Comparison of ENCODE assay signal across 13 cellular contexts in genomic region chr17:39737331-39737760, GRCh38. TPM values are rescaled to one million over a fixed set of nuclear protein-coding genes. Genes with fewer than 3 reads are reported as not detected.
DNase-seq lines count a peak whose midpoint lies in the region; ATAC-seq, FAIRE-seq and TF ChIP-seq lines count a peak whose summit lies in the region.
"Had no signal": no experiment of that assay in that cellular context is flagged by ENCODE, and none has a peak within 500 bp of the region (broad histone marks: within the 10 kb centered on the region; RNA-seq: fewer than 3 reads in every experiment).

No MANE protein-coding gene starts in this region.

- no peak for TF ChIP-seq POLR2A in K562 (conservative IDR thresholded peaks at IDR 0.05)

- H3K27me3 ChIP-seq in K562 (ENCODE audit: control insufficient read depth in 2 of 2, insufficient read depth in 2 of 2, low read length in 2 of 2) (no peaks in the 10 kb centered on the region), layer of hippocampus (ENCODE audit: control insufficient read depth, insufficient read depth, low read length) (peaks cover 33% of the 10 kb centered on the region)
- H3K27me3 ChIP-seq: testis had no signal

- H2AFZ ChIP-seq in K562 (ENCODE audit: low read depth, low read length), result peak overlapping the region; percentile 74

- peaks cover 24% of the 10 kb centered on the region for H3K4me1 ChIP-seq in HEK293 (ENCODE audit: control insufficient read depth, insufficient read depth, low read length)
- peaks cover 20 to 44% of the 10 kb centered on the region in 2 experiments for H3K4me1 ChIP-seq in K562 (replicated peaks in 1 of 2; ENCODE audit: control insufficient read depth in 2 of 2, insufficient read depth in 2 of 2, low read length in 2 of 2)

- intact Hi-C loops in K562 (cut with micrococcal nuclease), result no loop called here

- DNase-seq in K562 (ENCODE audit: extremely low read depth in 1 of 4, low spot score in 3 of 4) (no peak), NCI-H2107 treated with DMSO at 0.1 percent for 48 hours (lab: John Stamatoyannopoulos, UW; ENCODE audit: unreplicated experiment) (no peak), retina (no peak)
- DNase-seq: effector CD4-positive, alpha-beta T cell; NCI-H1048; T-cell had no signal

- H3K9me3 ChIP-seq in HEK293 (ENCODE audit: control insufficient read depth, insufficient read depth, low read depth, low read length) (no peaks in the 10 kb centered on the region), K562 (replicated peaks; ENCODE audit: control insufficient read depth, insufficient read depth, low read depth, low read length) (no peaks in the 10 kb centered on the region)
- H3K9me3 ChIP-seq: testis had no signal

- no peak for TF ChIP-seq RAD21 in K562 (CRISPR knock-in tag; conservative IDR thresholded peaks at IDR 0.05 in 1 of 2, IDR thresholded peaks at IDR 0.05 in 1 of 2)

- in situ Hi-C loops in K562 (cut with MboI), result no loop called here

- no peak for TF ChIP-seq CTCF in HEK293 (tag by site-specific recombination; IDR thresholded peaks at IDR 0.05)
- TF ChIP-seq CTCF in K562 (IDR thresholded peaks at IDR 0.05 in 2 of 3, conservative IDR thresholded peaks at IDR 0.05 in 1 of 3; ENCODE audit: insufficient read depth in 2 of 3, low read depth in 1 of 3, low read length in 3 of 3), result no peak

- H3K27ac ChIP-seq in HEK293 (ENCODE audit: extremely low read depth, low read depth, low read length), result no peak overlapping the region
- no peak overlapping the region for H3K27ac ChIP-seq in K562 (ENCODE audit: extremely low read depth, low read depth, low read length)
- H3K27ac ChIP-seq in layer of hippocampus (ENCODE audit: low read depth, low read length), result peak overlapping the region; percentile 10
- peak overlapping the region in 7 of 21 experiments; percentile 9 to 92 (median 85) for H3K27ac ChIP-seq in skin epidermis
- H3K27ac ChIP-seq: testis had no signal

- no peak for TF ChIP-seq EP300 in K562 (IDR thresholded peaks at IDR 0.05; ENCODE audit: low read length)

- POLR2A ChIA-PET in HEK293 (lab: Yijun Ruan, JAX) (interaction anchor here (0.6 to 1.4 kb wide), 2 partner anchors 38 to 97 kb away, joined by 3 to 6 read pairs; partner anchors contain the start of gene ERBB2), K562 (lab: Yijun Ruan, JAX) (interaction anchor here (0.9 to 1.1 kb wide), 2 partner anchors 14 to 37 kb away, joined by 3 read pairs; partner anchors contain the start of gene ERBB2)

- no peaks in the 10 kb centered on the region for H4K20me1 ChIP-seq in K562 (replicated peaks; ENCODE audit: control insufficient read depth, insufficient read depth, low read length)

- H3K4me3 ChIP-seq in HEK293 (ENCODE audit: low read depth, low read length) (no peak overlapping the region), K562 (peak overlapping the region; percentile 44), skin epidermis (peak overlapping the region in 4 of 7 experiments; percentile 33 to 59 (median 44))

- 60% methylated on average over 3 of the region's 11 CpGs for WGBS in K562 (ENCODE audit: insufficient coverage, low coverage, missing lambda C conversion rate)

- ATAC-seq in K562 (no peak), HG03457 (IDR thresholded peaks at IDR 0.05; ENCODE audit: unreplicated experiment) (no peak)

- peak overlapping the region; percentile 69 for H3K4me2 ChIP-seq in K562 (ENCODE audit: insufficient read depth, low read length)

- no peaks in the 10 kb centered on the region for H3K9me1 ChIP-seq in K562 (ENCODE audit: control insufficient read depth, insufficient read depth, low read length)

- no TSS peak for BruUV-seq in K562 (replicated peaks; lab: Mats Ljungman, UMichigan)

- H3K36me3 ChIP-seq in HEK293 (ENCODE audit: control insufficient read depth in 2 of 2, insufficient read depth in 1 of 2, low read length in 2 of 2) (no peaks in the 10 kb centered on the region; a peak in 1 of 3 replicates), K562 (ENCODE audit: control insufficient read depth, insufficient read depth, low read length) (no peaks in the 10 kb centered on the region)

- CTCF ChIA-PET in HEK293 (lab: Yijun Ruan, JAX), result interaction anchor here (0.6 to 1.8 kb wide), 3 partner anchors 9 to 208 kb away, joined by 3 to 8 read pairs (median 3); no protein-coding TSS in a partner anchor
- CTCF ChIA-PET in K562 (lab: Yijun Ruan, JAX; ENCODE audit: low intra/inter-chr PET ratio), result no interaction called here

- no peaks in the 10 kb centered on the region for H3K79me2 ChIP-seq in K562 (ENCODE audit: control insufficient read depth, insufficient read depth, low read length)

- FAIRE-seq in K562 (lab: Jason Lieb, UNC), result no peak

- H3K9ac ChIP-seq in K562 (ENCODE audit: insufficient read depth in 1 of 2, low read depth in 2 of 2, low read length in 2 of 2), result peak overlapping the region in 1 of 2 experiments; percentile 80; a peak in 2 of 4 replicates

RNA-seq across cellular contexts. Expression of gene GRB7, which starts 0.4 kb away (rescaled TPM):
- 7.8 and 23.1 TPM in 2 replicates for total RNA-seq in K562 (2011; cell fraction: chromatin; rRNA removed; ENCODE audit: low replicate concordance)
- total RNA-seq in K562 (2011; cell fraction: nucleolus; rRNA removed), result 14.2 and 16.3 TPM in 2 replicates
- total RNA-seq in K562 (2011; cell fraction: nucleoplasm; rRNA removed), result 10.2 and 11.2 TPM in 2 replicates
- 5.1 and 5.9 TPM in 2 replicates for total RNA-seq in K562 (2014; rRNA removed)
- 1.9 and 2.2 TPM in 2 replicates for total RNA-seq in K562 (2014; rRNA removed; fragmentation: Illumina TruSeq; extraction: Trizol)
- 1.6 and 2.1 TPM in 2 replicates for total RNA-seq in K562 (2015; rRNA removed; fragmentation: Illumina TruSeq; extraction: Trizol)
- total RNA-seq in K562 (2021), result 5.0 and 6.0 TPM in 2 replicates
- 1.6 and 2.4 TPM in 2 replicates for polyA plus RNA-seq in K562 (2011; rRNA removed)
- polyA plus RNA-seq in K562 (2011; cell fraction: cytosol; rRNA removed), result 1.8 and 4.1 TPM in 2 replicates
- polyA plus RNA-seq in K562 (2011; cell fraction: nucleus; rRNA removed), result 7.6 and 13.2 TPM in 2 replicates
- 3.2 and 6.3 TPM in 2 replicates for polyA plus RNA-seq in K562 (2012)
- polyA plus RNA-seq in K562 (2014; fragmentation: Illumina TruSeq; extraction: Trizol), result 6.2 and 6.4 TPM in 2 replicates
- under 1 TPM; 0.04 to 0.08 TPM for polyA plus RNA-seq in K562 (2014; fragmentation: Nextera tagmentation; extraction: Ambion mirVana)
- 3.0 and 4.1 TPM in 2 replicates for polyA plus RNA-seq in K562 (2014; rRNA removed)
- polyA minus RNA-seq in K562 (2011; rRNA and poly(A)+ RNA removed), result 0.87 and 1.7 TPM in 2 replicates
- polyA minus RNA-seq in K562 (2011; cell fraction: cytosol; rRNA and poly(A)+ RNA removed), result 2.4 and 2.7 TPM in 2 replicates
- polyA minus RNA-seq in K562 (2011; cell fraction: nucleus; rRNA and poly(A)+ RNA removed), result 2.4 and 3.4 TPM in 2 replicates
- total RNA-seq: activated CD8-positive, alpha-beta memory T cell treated with anti-CD3 and anti-CD28 coated beads for 36 hours had no signal
- polyA plus RNA-seq: neural cell had no signal

RNA-seq across cellular contexts. Expression of gene MIEN1, which starts 7.0 kb away (rescaled TPM):
- total RNA-seq in K562 (2011; cell fraction: chromatin; rRNA removed; ENCODE audit: low replicate concordance), result 17.7 and 44.9 TPM in 2 replicates
- 41.2 and 48.0 TPM in 2 replicates for total RNA-seq in K562 (2011; cell fraction: nucleolus; rRNA removed)
- total RNA-seq in K562 (2011; cell fraction: nucleoplasm; rRNA removed), result 37.9 and 44.1 TPM in 2 replicates
- total RNA-seq in K562 (2014; rRNA removed) (80.6 and 95.1 TPM in 2 replicates), K562 (2014; rRNA removed; fragmentation: Illumina TruSeq; extraction: Trizol) (58.3 and 61.3 TPM in 2 replicates), K562 (2015; rRNA removed; fragmentation: Illumina TruSeq; extraction: Trizol) (66.3 and 70.2 TPM in 2 replicates), K562 (2021) (65.7 and 67.9 TPM in 2 replicates)
- polyA plus RNA-seq in K562 (2011; rRNA removed) (60.8 and 81.8 TPM in 2 replicates), K562 (2014; fragmentation: Illumina TruSeq; extraction: Trizol) (114 and 142 TPM in 2 replicates), K562 (2014; fragmentation: Nextera tagmentation; extraction: Ambion mirVana) (10 to 100 TPM; 70.5 to 78.9 TPM), K562 (2014; rRNA removed) (103 and 135 TPM in 2 replicates)
- polyA plus RNA-seq in K562 (2011; cell fraction: cytosol; rRNA removed), result 63.1 and 98.3 TPM in 2 replicates
- polyA plus RNA-seq in K562 (2011; cell fraction: nucleus; rRNA removed), result 42.4 and 82.9 TPM in 2 replicates
- 80.4 and 82.0 TPM in 2 replicates for polyA plus RNA-seq in K562 (2012)
- polyA minus RNA-seq in K562 (2011; rRNA and poly(A)+ RNA removed), result 14.3 and 24.3 TPM in 2 replicates
- 11.5 and 25.5 TPM in 2 replicates for polyA minus RNA-seq in K562 (2011; cell fraction: cytosol; rRNA and poly(A)+ RNA removed)
- polyA minus RNA-seq in K562 (2011; cell fraction: nucleus; rRNA and poly(A)+ RNA removed), result 19.3 and 20.3 TPM in 2 replicates

RNA-seq across cellular contexts. Expression of gene ERBB2, which starts 37.5 kb away (rescaled TPM):
- total RNA-seq in K562 (2011; cell fraction: chromatin; rRNA removed; ENCODE audit: low replicate concordance), result 14.2 and 27.1 TPM in 2 replicates
- total RNA-seq in K562 (2011; cell fraction: nucleolus; rRNA removed), result 12.6 and 13.8 TPM in 2 replicates
- total RNA-seq in K562 (2011; cell fraction: nucleoplasm; rRNA removed), result 12.0 and 14.7 TPM in 2 replicates
- total RNA-seq in K562 (2014; rRNA removed) (3.3 and 3.5 TPM in 2 replicates), K562 (2014; rRNA removed; fragmentation: Illumina TruSeq; extraction: Trizol) (2.7 and 2.8 TPM in 2 replicates), K562 (2015; rRNA removed; fragmentation: Illumina TruSeq; extraction: Trizol) (2.5 and 3.2 TPM in 2 replicates), K562 (2021) (4.6 and 5.6 TPM in 2 replicates)
- polyA plus RNA-seq in K562 (2011; rRNA removed) (3.2 and 4.7 TPM in 2 replicates), K562 (2014; fragmentation: Illumina TruSeq; extraction: Trizol) (3.4 and 4.2 TPM in 2 replicates), K562 (2014; fragmentation: Nextera tagmentation; extraction: Ambion mirVana) (under 1 TPM; 0.74 to 0.79 TPM), K562 (2014; rRNA removed) (4.1 and 6.3 TPM in 2 replicates)
- polyA plus RNA-seq in K562 (2011; cell fraction: cytosol; rRNA removed), result 2.6 and 5.3 TPM in 2 replicates
- 9.1 and 15.6 TPM in 2 replicates for polyA plus RNA-seq in K562 (2011; cell fraction: nucleus; rRNA removed)
- 3.2 and 6.6 TPM in 2 replicates for polyA plus RNA-seq in K562 (2012)
- polyA minus RNA-seq in K562 (2011; rRNA and poly(A)+ RNA removed), result 3.3 and 5.3 TPM in 2 replicates
- polyA minus RNA-seq in K562 (2011; cell fraction: cytosol; rRNA and poly(A)+ RNA removed), result 2.5 TPM in 2 replicates
- polyA minus RNA-seq in K562 (2011; cell fraction: nucleus; rRNA and poly(A)+ RNA removed), result 3.2 and 3.9 TPM in 2 replicates

RNA-seq across cellular contexts. Expression of gene PGAP3, which starts 49.5 kb away (rescaled TPM):
- 10.0 and 22.8 TPM in 2 replicates for total RNA-seq in K562 (2011; cell fraction: chromatin; rRNA removed; ENCODE audit: low replicate concordance)
- 19.2 and 22.0 TPM in 2 replicates for total RNA-seq in K562 (2011; cell fraction: nucleolus; rRNA removed)
- total RNA-seq in K562 (2011; cell fraction: nucleoplasm; rRNA removed), result 14.4 and 20.3 TPM in 2 replicates
- total RNA-seq in K562 (2014; rRNA removed) (4.5 and 5.5 TPM in 2 replicates), K562 (2014; rRNA removed; fragmentation: Illumina TruSeq; extraction: Trizol) (2.1 and 4.0 TPM in 2 replicates), K562 (2015; rRNA removed; fragmentation: Illumina TruSeq; extraction: Trizol) (3.9 and 5.2 TPM in 2 replicates), K562 (2021) (7.5 and 9.4 TPM in 2 replicates)
- polyA plus RNA-seq in K562 (2011; rRNA removed) (5.3 and 6.0 TPM in 2 replicates), K562 (2014; fragmentation: Illumina TruSeq; extraction: Trizol) (5.5 and 5.9 TPM in 2 replicates), K562 (2014; fragmentation: Nextera tagmentation; extraction: Ambion mirVana) (under 1 TPM; 0.38 to 0.76 TPM), K562 (2014; rRNA removed) (5.6 and 7.1 TPM in 2 replicates)
- 5.6 and 10.7 TPM in 2 replicates for polyA plus RNA-seq in K562 (2011; cell fraction: cytosol; rRNA removed)
- 18.7 and 30.5 TPM in 2 replicates for polyA plus RNA-seq in K562 (2011; cell fraction: nucleus; rRNA removed)
- polyA plus RNA-seq in K562 (2012), result 8.4 and 12.5 TPM in 2 replicates
- polyA minus RNA-seq in K562 (2011; rRNA and poly(A)+ RNA removed), result 1.1 and 4.4 TPM in 2 replicates
- polyA minus RNA-seq in K562 (2011; cell fraction: cytosol; rRNA and poly(A)+ RNA removed), result 2.8 and 8.3 TPM in 2 replicates
- 2.0 and 4.3 TPM in 2 replicates for polyA minus RNA-seq in K562 (2011; cell fraction: nucleus; rRNA and poly(A)+ RNA removed)

Comparison
In these comparisons a context has a peak if more than half of its experiments do, and no peak if none do; other contexts are left out.
1. Of the 44 proteins assayed by ChIP-seq in both K562 and HEK293: peak only in K562: none; only in HEK293: KLF10; in both: none; in neither: 43.